In the genomic region with DNA sequence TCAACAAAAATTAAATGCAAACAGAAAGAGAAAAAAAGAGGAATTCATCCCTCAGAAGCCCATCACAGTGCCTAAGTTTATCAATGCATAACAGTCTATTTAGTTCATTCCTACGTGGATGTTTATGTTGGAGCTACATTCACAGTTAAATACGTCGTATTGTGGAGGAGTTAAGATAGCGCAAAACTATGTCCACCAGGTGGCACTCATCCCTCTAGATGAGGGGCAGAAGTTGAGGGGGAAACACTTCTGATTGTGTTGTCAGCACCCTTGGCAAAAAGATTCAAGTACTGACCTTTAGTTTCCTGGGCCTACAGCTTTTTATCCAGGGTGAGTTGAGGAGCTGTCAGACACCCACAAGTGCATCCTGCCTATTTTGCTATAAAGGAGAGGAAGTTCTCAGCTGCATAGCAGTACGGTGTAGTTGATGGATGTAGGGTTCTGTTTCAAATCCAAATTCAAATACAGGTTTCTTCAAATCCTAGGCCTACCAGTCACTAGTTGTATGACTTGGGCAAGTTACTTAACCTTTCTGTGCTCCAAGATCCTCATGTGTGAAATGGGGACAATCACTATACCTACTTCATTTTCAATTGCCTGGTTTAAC, we compare ENCODE assay signal across 1 cellular context.
TF ChIP-seq lines count a peak whose summit lies in the region.

No MANE protein-coding gene starts in this region.

TF ChIP-seq in GM12878, 131 proteins besides CTCF, POLR2A, EP300 and RAD21 (continued from another document):
- TF ChIP-seq, protein P1, sequence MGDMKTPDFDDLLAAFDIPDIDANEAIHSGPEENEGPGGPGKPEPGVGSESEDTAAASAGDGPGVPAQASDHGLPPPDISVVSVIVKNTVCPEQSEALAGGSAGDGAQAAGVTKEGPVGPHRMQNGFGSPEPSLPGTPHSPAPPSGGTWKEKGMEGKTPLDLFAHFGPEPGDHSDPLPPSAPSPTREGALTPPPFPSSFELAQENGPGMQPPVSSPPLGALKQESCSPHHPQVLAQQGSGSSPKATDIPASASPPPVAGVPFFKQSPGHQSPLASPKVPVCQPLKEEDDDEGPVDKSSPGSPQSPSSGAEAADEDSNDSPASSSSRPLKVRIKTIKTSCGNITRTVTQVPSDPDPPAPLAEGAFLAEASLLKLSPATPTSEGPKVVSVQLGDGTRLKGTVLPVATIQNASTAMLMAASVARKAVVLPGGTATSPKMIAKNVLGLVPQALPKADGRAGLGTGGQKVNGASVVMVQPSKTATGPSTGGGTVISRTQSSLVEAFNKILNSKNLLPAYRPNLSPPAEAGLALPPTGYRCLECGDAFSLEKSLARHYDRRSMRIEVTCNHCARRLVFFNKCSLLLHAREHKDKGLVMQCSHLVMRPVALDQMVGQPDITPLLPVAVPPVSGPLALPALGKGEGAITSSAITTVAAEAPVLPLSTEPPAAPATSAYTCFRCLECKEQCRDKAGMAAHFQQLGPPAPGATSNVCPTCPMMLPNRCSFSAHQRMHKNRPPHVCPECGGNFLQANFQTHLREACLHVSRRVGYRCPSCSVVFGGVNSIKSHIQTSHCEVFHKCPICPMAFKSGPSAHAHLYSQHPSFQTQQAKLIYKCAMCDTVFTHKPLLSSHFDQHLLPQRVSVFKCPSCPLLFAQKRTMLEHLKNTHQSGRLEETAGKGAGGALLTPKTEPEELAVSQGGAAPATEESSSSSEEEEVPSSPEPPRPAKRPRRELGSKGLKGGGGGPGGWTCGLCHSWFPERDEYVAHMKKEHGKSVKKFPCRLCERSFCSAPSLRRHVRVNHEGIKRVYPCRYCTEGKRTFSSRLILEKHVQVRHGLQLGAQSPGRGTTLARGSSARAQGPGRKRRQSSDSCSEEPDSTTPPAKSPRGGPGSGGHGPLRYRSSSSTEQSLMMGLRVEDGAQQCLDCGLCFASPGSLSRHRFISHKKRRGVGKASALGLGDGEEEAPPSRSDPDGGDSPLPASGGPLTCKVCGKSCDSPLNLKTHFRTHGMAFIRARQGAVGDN (IDR thresholded peaks at IDR 0.05) = no peak
- TF ChIP-seq SIX5 (IDR thresholded peaks at IDR 0.05; ENCODE audit: low read depth, low read length, severe bottlenecking) = no peak
- no peak for TF ChIP-seq CHD2 (IDR thresholded peaks at IDR 0.05; ENCODE audit: borderline replicate concordance, low read depth, low read length)
- TF ChIP-seq NFYA (IDR thresholded peaks at IDR 0.05; ENCODE audit: borderline replicate concordance, low read depth, low read length) = no peak
